ENCODE assay signal across 13 cellular contexts in the genomic region with DNA sequence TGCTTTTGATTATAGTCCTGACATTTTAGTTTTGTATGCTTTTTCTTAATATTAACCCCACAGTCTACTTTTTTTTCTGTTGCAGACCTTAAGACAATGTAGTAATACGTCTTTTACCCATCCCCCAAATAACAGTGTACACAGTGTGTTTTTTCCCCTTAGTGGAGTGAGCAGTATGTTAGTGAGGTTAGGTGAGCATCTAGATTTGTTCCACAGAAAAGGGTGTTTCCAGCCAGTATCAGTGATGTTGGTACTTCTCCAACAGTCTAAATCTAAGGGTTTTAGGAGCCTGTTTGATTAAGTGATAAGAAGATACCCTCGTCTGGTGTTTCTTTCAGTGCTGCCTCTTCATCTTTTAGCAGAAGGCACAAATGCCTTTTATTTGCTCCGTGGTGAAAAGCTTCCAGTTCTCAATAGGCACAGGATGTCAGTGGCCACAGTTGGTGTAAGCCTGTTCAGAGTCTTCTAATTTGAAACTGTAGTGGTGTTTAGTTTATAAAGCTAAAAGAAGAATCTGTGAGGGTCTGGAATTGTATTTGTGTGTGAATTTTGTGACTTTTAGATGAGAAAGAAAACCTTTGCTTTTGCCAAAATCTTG.
DNase-seq lines count a peak whose midpoint lies in the region; ATAC-seq and TF ChIP-seq lines count a peak whose summit lies in the region.
"Had no signal": no experiment of that assay in that cellular context is flagged by ENCODE, and none has a peak within 500 bp of the region (broad histone marks: within the 10 kb centered on the region; RNA-seq: fewer than 3 reads in every experiment).

No MANE protein-coding gene starts in this region.

- no peak overlapping the region for H3K27ac ChIP-seq in CD4-positive, alpha-beta T cell (ENCODE audit: low read depth, low read length)
- no peak overlapping the region for H3K27ac ChIP-seq in IMR-90 (ENCODE audit: insufficient read depth, low read length)
- peak overlapping the region; percentile 51 for H3K27ac ChIP-seq in neural progenitor cell
- H3K27ac ChIP-seq: pancreas, SK-N-MC had no signal

- no peaks in the 10 kb centered on the region for H3K9me3 ChIP-seq in CD4-positive, alpha-beta T cell (ENCODE audit: control insufficient read depth, low read length)
- H3K9me3 ChIP-seq in IMR-90 (ENCODE audit: control insufficient read depth, insufficient read depth, low read length) (no peaks in the 10 kb centered on the region), neural progenitor cell (ENCODE audit: low read depth) (no peaks in the 10 kb centered on the region)
- H3K9me3 ChIP-seq: breast epithelium, pancreas had no signal

- H4K20me1 ChIP-seq in IMR-90 (ENCODE audit: insufficient read depth, low read length) (peaks cover 88% of the 10 kb centered on the region), neural progenitor cell (ENCODE audit: low read depth) (peaks cover 82% of the 10 kb centered on the region)

- no peaks in the 10 kb centered on the region for H3K36me3 Mint-ChIP-seq in CD4-positive, alpha-beta T cell (ENCODE audit: low read depth)
- peaks cover 6% of the 10 kb centered on the region for H3K36me3 Mint-ChIP-seq in central memory CD8-positive, alpha-beta T cell (ENCODE audit: insufficient read depth)
- H3K36me3 Mint-ChIP-seq in neural progenitor cell, result peaks cover 11% of the 10 kb centered on the region

- H3K79me1 ChIP-seq in IMR-90 (ENCODE audit: low read depth in 1 of 2, low read length in 2 of 2), result peaks cover 19 to 64% of the 10 kb centered on the region in 2 experiments

- H3K4me3 ChIP-seq in IMR-90 (ENCODE audit: insufficient read depth, low read depth, low read length) (no peak overlapping the region), neural progenitor cell (peak overlapping the region; percentile 8)
- H3K4me3 ChIP-seq: breast epithelium, pancreas, SK-N-MC had no signal

- POLR2A ChIA-PET in CD4-positive, alpha-beta T cell (lab: Charles Lee), result interaction anchor here (0.5 to 1.5 kb wide), 12 partner anchors 11 to 343 kb away, joined by 3 to 9 read pairs (median 3); a partner anchor contains a TSS
- POLR2A ChIA-PET in IMR-90 (lab: Charles Lee; ENCODE audit: unreplicated experiment), result no interaction called here

- peaks cover 52% of the 10 kb centered on the region for H3F3A ChIP-seq in neural progenitor cell (ENCODE audit: low read depth)

- H4K5ac ChIP-seq in IMR-90 (ENCODE audit: low read depth, low read length), result peak overlapping the region; percentile 20; the same call in 1 of the 2 replicates

- DNase-seq in CD4-positive, alpha-beta T cell, result peak in 1 of 10 experiments; percentile 9
- no peak for DNase-seq in IMR-90
- no peak for DNase-seq in central memory CD8-positive, alpha-beta T cell (ENCODE audit: low spot score in 2 of 2)
- DNase-seq in neural progenitor cell (ENCODE audit: low spot score), result no peak
- DNase-seq in sciatic nerve (ENCODE audit: low spot score), result no peak
- DNase-seq in OCI-M1 (lab: John Stamatoyannopoulos, UW), result no peak
- DNase-seq in AG20443 (ENCODE audit: low spot score), result no peak
- no peak for DNase-seq in iPS-NIHi11 (ENCODE audit: low spot score)
- DNase-seq: NCI-H526; pancreas; stimulated activated CD4-positive, alpha-beta T cell treated with anti-CD3 and anti-CD28 coated beads, Interleukin-4, amount 100 ng/mL, for 4 hours had no signal

- H3K9ac ChIP-seq in IMR-90 (ENCODE audit: low read depth, low read length), result no peak overlapping the region
- no peak overlapping the region for H3K9ac ChIP-seq in neural progenitor cell

- H3K4me1 Mint-ChIP-seq in CD4-positive, alpha-beta T cell (ENCODE audit: low read depth), result peaks cover 96% of the 10 kb centered on the region
- H3K4me1 Mint-ChIP-seq in central memory CD8-positive, alpha-beta T cell, result peaks cover 89% of the 10 kb centered on the region
- peaks cover 73% of the 10 kb centered on the region for H3K4me1 Mint-ChIP-seq in neural progenitor cell

- intact Hi-C loops in CD4-positive, alpha-beta T cell (cut with DNase I, micrococcal nuclease), result loop anchor here (5.0 to 10.0 kb wide), 3 partner anchors 41 to 71 kb away; a partner anchor contains a TSS
- intact Hi-C loops in IMR-90 (cut with micrococcal nuclease) (no loop called here), sciatic nerve (cut with DNase I) (no loop called here)

- BruUV-seq in IMR-90 (replicated peaks; lab: Mats Ljungman, UMichigan), result no TSS peak

- TF ChIP-seq POLR2A in IMR-90 (IDR thresholded peaks at IDR 0.05; ENCODE audit: low read depth, low read length), result no peak

- TF ChIP-seq CTCF in CD4-positive, alpha-beta T cell (IDR thresholded peaks at IDR 0.05), result no peak
- TF ChIP-seq CTCF in IMR-90 (conservative IDR thresholded peaks at IDR 0.05; ENCODE audit: low read depth, low read length), result no peak
- TF ChIP-seq CTCF in neural progenitor cell (IDR thresholded peaks at IDR 0.05), result no peak

- no peak overlapping the region for H4K91ac ChIP-seq in IMR-90 (ENCODE audit: insufficient read depth, low read depth, low read length)

- H3K14ac ChIP-seq in IMR-90 (replicated peaks; ENCODE audit: low read depth, low read length), result 0 out of 2 replicates have a peak overlapping the region, but pooled peaks have one; percentile 4

- no peaks in the 10 kb centered on the region for H3K9me3 Mint-ChIP-seq in CD4-positive, alpha-beta T cell
- H3K9me3 Mint-ChIP-seq in central memory CD8-positive, alpha-beta T cell, result no peaks in the 10 kb centered on the region
- peaks cover 10% of the 10 kb centered on the region for H3K9me3 Mint-ChIP-seq in neural progenitor cell

- no peak for TF ChIP-seq RAD21 in IMR-90 (IDR thresholded peaks at IDR 0.05; ENCODE audit: low read length)

- no peak overlapping the region for H4K8ac ChIP-seq in IMR-90 (ENCODE audit: low read depth in 2 of 2, low read length in 2 of 2)

- no peak overlapping the region for H2AK9ac ChIP-seq in IMR-90 (replicated peaks; ENCODE audit: low read depth, low read length, poor library complexity)

- CTCF ChIA-PET in CD4-positive, alpha-beta T cell (lab: Charles Lee), result interaction anchor here (1.0 to 1.7 kb wide), 4 partner anchors 16 to 43 kb away, joined by 3 to 8 read pairs (median 4); no protein-coding TSS in a partner anchor
- CTCF ChIA-PET in IMR-90 (lab: Yijun Ruan, JAX), result interaction anchor here (1.3 kb wide), 1 partner anchor 349 kb away, joined by 3 read pairs; no protein-coding TSS in a partner anchor

- peak overlapping the region; percentile 21 for H3K4me3 Mint-ChIP-seq in CD4-positive, alpha-beta T cell
- H3K4me3 Mint-ChIP-seq in central memory CD8-positive, alpha-beta T cell, result peak overlapping the region; percentile 2
- H3K4me3 Mint-ChIP-seq in neural progenitor cell, result no peak overlapping the region

- H3K27ac Mint-ChIP-seq in CD4-positive, alpha-beta T cell, result peak overlapping the region; percentile 71
- H3K27ac Mint-ChIP-seq in central memory CD8-positive, alpha-beta T cell (ENCODE audit: low read depth), result no peak overlapping the region
- H3K27ac Mint-ChIP-seq in neural progenitor cell, result peak overlapping the region; percentile 11

- H3K36me3 ChIP-seq in IMR-90 (ENCODE audit: control insufficient read depth, insufficient read depth, low read length), result no peaks in the 10 kb centered on the region
- H3K36me3 ChIP-seq in neural progenitor cell, result no peaks in the 10 kb centered on the region
- H3K36me3 ChIP-seq: breast epithelium, pancreas had no signal

- H2BK5ac ChIP-seq in IMR-90 (ENCODE audit: low read depth, low read length, poor library complexity, severe bottlenecking), result no peak overlapping the region

- WGBS in IMR-90 (ENCODE audit: extremely low coverage in 2 of 2, insufficient read length in 1 of 2), 2 experiments, result 17% methylated on average over 1 of the region's 3 CpGs; no CpG with 5 or more reads in 1 of the 2 experiments

- no peak overlapping the region for H2BK20ac ChIP-seq in IMR-90 (ENCODE audit: low read depth, low read length)

- H3K4ac ChIP-seq in IMR-90 (ENCODE audit: low read depth, low read length), result no peak overlapping the region

- H3K23ac ChIP-seq in IMR-90 (ENCODE audit: low read depth, low read length), result no peak overlapping the region

- peaks cover 96% of the 10 kb centered on the region for H3K79me2 ChIP-seq in neural progenitor cell (ENCODE audit: low read depth)

- peak overlapping the region; percentile 25; the same call in 1 of the 2 replicates for H3K18ac ChIP-seq in IMR-90 (ENCODE audit: low read depth, low read length)

- in situ Hi-C loops in IMR-90 (cut with MboI; ENCODE audit: low sequenced_read_pairs), result no loop called here

- H2BK120ac ChIP-seq in IMR-90 (ENCODE audit: low read depth, low read length), result no peak overlapping the region

- H3K27me3 Mint-ChIP-seq in CD4-positive, alpha-beta T cell, result no peaks in the 10 kb centered on the region
- H3K27me3 Mint-ChIP-seq in central memory CD8-positive, alpha-beta T cell, result no peaks in the 10 kb centered on the region
- H3K27me3 Mint-ChIP-seq in neural progenitor cell (ENCODE audit: insufficient read depth, low read depth), result peaks cover 2% of the 10 kb centered on the region

- no peak overlapping the region for H2AK5ac ChIP-seq in IMR-90 (ENCODE audit: low read depth, low read length)

- H2BK15ac ChIP-seq in IMR-90 (ENCODE audit: low read depth, low read length), result no peak overlapping the region

- dilution Hi-C loops in IMR-90 (cut with HindIII; ENCODE audit: low sequenced_read_pairs, unreplicated experiment), result no loop called here

- H3K9me1 ChIP-seq in IMR-90 (ENCODE audit: insufficient read depth, low read length), result peaks cover 27% of the 10 kb centered on the region

- peak overlapping the region; percentile 31; the same call in 1 of the 2 replicates for H3K4me2 ChIP-seq in IMR-90 (ENCODE audit: low read depth, low read length)
- peak overlapping the region; percentile 63 for H3K4me2 ChIP-seq in neural progenitor cell

- no peak overlapping the region for H2AFZ ChIP-seq in IMR-90 (replicated peaks; ENCODE audit: low read length, poor library complexity)
- no peak overlapping the region for H2AFZ ChIP-seq in neural progenitor cell (replicated peaks)

- no peak overlapping the region for H3K56ac ChIP-seq in IMR-90 (ENCODE audit: extremely low read depth, insufficient read depth, low read length)

- H3K4me1 ChIP-seq in IMR-90 (ENCODE audit: control insufficient read depth, insufficient read depth, low read length) (peaks cover 26% of the 10 kb centered on the region), neural progenitor cell (peaks cover 84% of the 10 kb centered on the region)

- peak; percentile 76 for ATAC-seq in CD4-positive, alpha-beta T cell (ENCODE audit: poor library complexity)
- ATAC-seq in IMR-90 (ENCODE audit: low read depth), result no peak
- ATAC-seq in central memory CD8-positive, alpha-beta T cell (replicated peaks; ENCODE audit: extremely low read depth, poor library complexity, severe bottlenecking), result no peak
- no peak for ATAC-seq in sciatic nerve
- ATAC-seq: pancreas had no signal

- H3K27me3 ChIP-seq in CD4-positive, alpha-beta T cell (ENCODE audit: control insufficient read depth, insufficient read depth, low read length), result no peaks in the 10 kb centered on the region
- H3K27me3 ChIP-seq in IMR-90 (ENCODE audit: control insufficient read depth, insufficient read depth, low read length) (no peaks in the 10 kb centered on the region), neural progenitor cell (no peaks in the 10 kb centered on the region)
- H3K27me3 ChIP-seq: breast epithelium, pancreas had no signal

Comparison
In these comparisons a context has a peak if more than half of its experiments do, and no peak if none do; other contexts are left out.
1. intact Hi-C loops: an anchor here in CD4-positive, alpha-beta T cell (5.0 to 10.0 kb wide); none called in IMR-90 and sciatic nerve.